In the genomic region with DNA sequence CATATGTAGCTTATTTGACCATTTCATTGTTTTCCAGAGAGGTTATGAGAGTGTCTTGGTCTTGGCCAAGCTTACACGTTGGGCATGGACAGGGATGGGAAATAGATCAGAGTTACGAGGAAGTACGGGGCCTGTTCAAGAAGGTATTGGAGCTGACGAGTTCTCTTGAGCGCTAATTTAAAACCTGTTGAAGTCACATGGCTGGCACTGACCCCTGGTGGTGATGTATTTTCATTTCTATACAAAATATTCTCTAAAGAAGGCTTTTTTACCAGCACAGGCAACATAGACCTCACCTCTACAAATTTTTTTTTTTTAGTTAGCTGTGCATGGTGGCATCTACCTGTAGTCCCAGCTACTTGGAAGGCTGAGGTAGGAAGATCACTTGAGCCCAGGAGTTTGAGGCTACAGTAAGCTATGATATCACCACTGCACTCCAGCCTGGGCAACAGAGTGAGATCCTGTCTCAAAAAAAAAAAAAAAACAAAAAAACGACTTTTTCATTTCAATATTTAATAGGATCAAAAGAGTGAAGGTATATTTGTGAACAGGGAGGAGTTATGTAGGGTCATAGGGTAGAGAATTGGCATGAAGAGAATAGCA, we compare ENCODE assay signal across 8 cellular contexts.
DNase-seq lines count a peak whose midpoint lies in the region; ATAC-seq lines count a peak whose summit lies in the region.

No MANE protein-coding gene starts in this region.

- DNase-seq in GM03348 (ENCODE audit: low spot score) = peak; percentile 50
- peak; percentile 44 for DNase-seq in OCI-M1 (lab: John Stamatoyannopoulos, UW)
- peak; percentile 39 for DNase-seq in activated gamma-delta T cell treated with anti-CD3 and anti-CD28 coated beads, Interleukin-2, amount 50 U/mL, for 16 hours (ENCODE audit: low read depth)
- DNase-seq in germinal center (ENCODE audit: low spot score) = peak; percentile 55
- peak; percentile 26 for DNase-seq in putamen (ENCODE audit: low spot score)

- ATAC-seq in HG02798 (IDR thresholded peaks at IDR 0.05; ENCODE audit: poor library complexity, unreplicated experiment) = peak; percentile 76
- no peak for ATAC-seq in GM21367 (IDR thresholded peaks at IDR 0.05; ENCODE audit: unreplicated experiment)
- no peak for ATAC-seq in GM21360 (IDR thresholded peaks at IDR 0.05; ENCODE audit: unreplicated experiment)
